Comparison of ENCODE assay signal across 33 cellular contexts in genomic region chr21:37538971-37539590, GRCh38.
"Had no signal": no experiment of that assay in that cellular context is flagged by ENCODE, and none has a peak within 500 bp of the region (broad histone marks: within the 10 kb centered on the region; RNA-seq: fewer than 3 reads in every experiment).

No MANE protein-coding gene starts in this region.

- H3K4me3 Mint-ChIP-seq: activated CD8-positive, alpha-beta T cell treated with anti-CD3 and anti-CD28 coated beads for 36 hours; activated naive CD8-positive, alpha-beta T cell treated with anti-CD3 and anti-CD28 coated beads for 36 hours; activated T-cell treated with anti-CD3 and anti-CD28 coated beads, Interleukin-2, amount 50 U/mL, for 72 hours; activated T-helper 17 cell treated with anti-CD3 and anti-CD28 coated beads, Interleukin-2, amount 50 U/mL, for 72 hours; central memory CD8-positive, alpha-beta T cell had no signal

- H3K4me3 ChIP-seq: MG63 had no signal

- H3K4me1 Mint-ChIP-seq: activated naive CD8-positive, alpha-beta T cell treated with anti-CD3 and anti-CD28 coated beads for 36 hours; activated T-helper 17 cell treated with anti-CD3 and anti-CD28 coated beads, Interleukin-2, amount 50 U/mL, for 72 hours; central memory CD8-positive, alpha-beta T cell had no signal

- H3K27ac ChIP-seq: brain microvascular endothelial cell, WERI-Rb-1 had no signal

- H3K27ac Mint-ChIP-seq: activated CD8-positive, alpha-beta T cell treated with anti-CD3 and anti-CD28 coated beads for 36 hours; activated naive CD8-positive, alpha-beta T cell treated with anti-CD3 and anti-CD28 coated beads for 36 hours; activated T-cell treated with anti-CD3 and anti-CD28 coated beads, Interleukin-2, amount 50 U/mL, for 72 hours; activated T-helper 17 cell treated with anti-CD3 and anti-CD28 coated beads, Interleukin-2, amount 50 U/mL, for 72 hours had no signal

- DNase-seq: activated CD4-positive, alpha-beta T cell treated with anti-CD3 and anti-CD28 coated beads for 1 hour; activated CD4-positive, alpha-beta T cell treated with anti-CD3 and anti-CD28 coated beads for 48 hours; activated CD4-positive, alpha-beta T cell treated with anti-CD3 and anti-CD28 coated beads, Interleukin-2, amount 50 U/mL, for 4 hours; activated CD4-positive, CD25-positive, alpha-beta regulatory T cell; activated CD8-positive, alpha-beta T cell treated with anti-CD3 and anti-CD28 coated beads for 36 hours; activated effector memory CD4-positive, alpha-beta T cell treated with anti-CD3 and anti-CD28 coated beads, Interleukin-2, amount 50 U/mL, for 16 hours; activated naive CD4-positive, alpha-beta T cell; activated naive CD4-positive, alpha-beta T cell treated with anti-CD3 and anti-CD28 coated beads, Interleukin-2, amount 50 U/mL, for 16 hours; activated naive CD8-positive, alpha-beta T cell treated with anti-CD3 and anti-CD28 coated beads for 36 hours; activated T-cell treated with anti-CD3 and anti-CD28 coated beads, Interleukin-2, amount 50 U/mL, for 1 hour; activated T-cell treated with anti-CD3 and anti-CD28 coated beads, Interleukin-2, amount 50 U/mL, for 72 hours; amniotic stem cell; aorta; brain microvascular endothelial cell; MG63; NCI-H1048; NCI-H1105 treated with DMSO at 0.1 percent for 48 hours; NCI-H1436; NCI-H1694; NCI-H1930; NCI-H2081 treated with DMSO at 0.1 percent for 48 hours; NCI-H226; NCI-H446 treated with DMSO at 0.1 percent for 48 hours; NCI-H524; RPMI8226; SIG-M5; SW 1271; T-helper 1 cell; T-helper 2 cell; T1000; WERI-Rb-1 had no signal

- H3K27me3 ChIP-seq: brain microvascular endothelial cell had no signal

- H3K36me3 ChIP-seq: brain microvascular endothelial cell, MG63, WERI-Rb-1 had no signal
